Comparison of ENCODE assay signal across 20 cellular contexts in genomic region chr5:153066281-153066680, GRCh38.
A peak's percentile ranks its signal among the peaks of the same experiment; 100 is the strongest.
DNase-seq lines count a peak whose midpoint lies in the region; ATAC-seq and TF ChIP-seq lines count a peak whose summit lies in the region.
"Had no signal": no experiment of that assay in that cellular context is flagged by ENCODE, and none has a peak within 500 bp of the region (broad histone marks: within the 10 kb centered on the region; RNA-seq: fewer than 3 reads in every experiment).

No MANE protein-coding gene starts in this region.

- no peaks in the 10 kb centered on the region for H3K27me3 ChIP-seq in mammary epithelial cell (ENCODE audit: insufficient read depth, low read length)
- no peaks in the 10 kb centered on the region for H3K27me3 ChIP-seq in foreskin keratinocyte
- H3K27me3 ChIP-seq in neural progenitor cell = no peaks in the 10 kb centered on the region
- H3K27me3 ChIP-seq in ovary = no peaks in the 10 kb centered on the region
- H3K27me3 ChIP-seq: BLaER1 had no signal

- no peaks in the 10 kb centered on the region for H3K36me3 Mint-ChIP-seq in MCF 10A (ENCODE audit: insufficient read depth, unreplicated experiment)
- no peaks in the 10 kb centered on the region for H3K36me3 Mint-ChIP-seq in neural progenitor cell
- H3K36me3 Mint-ChIP-seq: CD4-positive, CD25-positive, alpha-beta regulatory T cell; CD8-positive, alpha-beta T cell had no signal

- H3K4me1 Mint-ChIP-seq in MCF 10A (ENCODE audit: insufficient read depth, unreplicated experiment) (peaks cover 23% of the 10 kb centered on the region), neural progenitor cell (no peaks in the 10 kb centered on the region)
- H3K4me1 Mint-ChIP-seq: B cell; CD4-positive, CD25-positive, alpha-beta regulatory T cell had no signal

- H3K4me3 Mint-ChIP-seq in MCF 10A (ENCODE audit: unreplicated experiment) = no peak overlapping the region
- H3K4me3 Mint-ChIP-seq in neural progenitor cell = no peak overlapping the region
- H3K4me3 Mint-ChIP-seq: B cell; CD4-positive, CD25-positive, alpha-beta regulatory T cell; CD8-positive, alpha-beta T cell; HFFc6 had no signal

- H3F3A ChIP-seq in neural progenitor cell (ENCODE audit: low read depth) = no peaks in the 10 kb centered on the region

- H3K9ac ChIP-seq in mammary epithelial cell (ENCODE audit: insufficient read depth, low read length) = no peak overlapping the region
- H3K9ac ChIP-seq in neural progenitor cell = no peak overlapping the region
- H3K9ac ChIP-seq: BLaER1 had no signal

- BruUV-seq in mammary epithelial cell (replicated peaks; lab: Mats Ljungman, UMichigan) = TSS peak; percentile 82
- BruUV-seq in MCF 10A (replicated peaks; lab: Mats Ljungman, UMichigan) = no TSS peak

- no peak overlapping the region for H3K27ac ChIP-seq in mammary epithelial cell (ENCODE audit: insufficient read depth, low read depth, low read length)
- H3K27ac ChIP-seq in foreskin keratinocyte = no peak overlapping the region
- no peak overlapping the region for H3K27ac ChIP-seq in neural progenitor cell
- H3K27ac ChIP-seq in ovary = no peak overlapping the region
- H3K27ac ChIP-seq: 22Rv1, BLaER1, C4-2B had no signal

- ATAC-seq in foreskin keratinocyte = peak; percentile 36
- ATAC-seq in HG02588 (IDR thresholded peaks at IDR 0.05; ENCODE audit: unreplicated experiment) = no peak
- ATAC-seq: CD8-positive, alpha-beta T cell; GM12878 had no signal

- H3K4me3 ChIP-seq in mammary epithelial cell (replicated peaks in 1 of 3; ENCODE audit: insufficient read depth in 1 of 3, low read depth in 2 of 3, low read length in 3 of 3) (no peak overlapping the region), neural progenitor cell (no peak overlapping the region), ovary (no peak overlapping the region)
- H3K4me3 ChIP-seq: BLaER1, GM12878, HAP-1 had no signal

- TF ChIP-seq CTCF in mammary epithelial cell (conservative IDR thresholded peaks at IDR 0.05 in 1 of 2, IDR thresholded peaks at IDR 0.05 in 1 of 2; ENCODE audit: extremely low read depth in 1 of 2, insufficient read depth in 1 of 2, low read depth in 1 of 2, low read length in 2 of 2) (no peak), MCF 10A (IDR thresholded peaks at IDR 0.05; ENCODE audit: unreplicated experiment) (no peak), foreskin keratinocyte (conservative IDR thresholded peaks at IDR 0.05) (no peak), neural progenitor cell (IDR thresholded peaks at IDR 0.05) (no peak), ovary (IDR thresholded peaks at IDR 0.05) (no peak)

- H3K27me3 Mint-ChIP-seq in MCF 10A (ENCODE audit: insufficient read depth, unreplicated experiment) (no peaks in the 10 kb centered on the region), neural progenitor cell (ENCODE audit: insufficient read depth, low read depth) (peaks cover 4% of the 10 kb centered on the region)
- H3K27me3 Mint-ChIP-seq: B cell; CD4-positive, CD25-positive, alpha-beta regulatory T cell had no signal

- H3K9me3 ChIP-seq in mammary epithelial cell (replicated peaks; ENCODE audit: insufficient read depth, low read length) (no peaks in the 10 kb centered on the region), neural progenitor cell (ENCODE audit: low read depth) (no peaks in the 10 kb centered on the region), ovary (no peaks in the 10 kb centered on the region)
- H3K9me3 ChIP-seq: BLaER1, Caco-2, HAP-1 had no signal

- H2AFZ ChIP-seq in mammary epithelial cell (ENCODE audit: low read depth, low read length) = peak overlapping the region; percentile 4
- H2AFZ ChIP-seq in neural progenitor cell (replicated peaks) = peak overlapping the region; percentile 71

- dilution Hi-C loops in mammary epithelial cell (cut with HindIII; ENCODE audit: low sequenced_read_pairs) = no loop called here

- no peak overlapping the region for H3K4me2 ChIP-seq in mammary epithelial cell (ENCODE audit: insufficient read depth, low read depth, low read length)
- H3K4me2 ChIP-seq in neural progenitor cell = no peak overlapping the region
- H3K4me2 ChIP-seq: BLaER1 had no signal

- H3K4me1 ChIP-seq in mammary epithelial cell (ENCODE audit: insufficient read depth, low read length) (peaks cover 13% of the 10 kb centered on the region), foreskin keratinocyte (no peaks in the 10 kb centered on the region), neural progenitor cell (no peaks in the 10 kb centered on the region), ovary (ENCODE audit: insufficient read depth) (no peaks in the 10 kb centered on the region)
- H3K4me1 ChIP-seq: BLaER1, Caco-2, HAP-1 had no signal

- H3K9me3 Mint-ChIP-seq in MCF 10A (ENCODE audit: unreplicated experiment) (no peaks in the 10 kb centered on the region), neural progenitor cell (no peaks in the 10 kb centered on the region)

- H3K27ac Mint-ChIP-seq in MCF 10A (ENCODE audit: low read depth, unreplicated experiment) (no peak overlapping the region), neural progenitor cell (no peak overlapping the region)
- H3K27ac Mint-ChIP-seq: B cell; CD4-positive, CD25-positive, alpha-beta regulatory T cell; CD8-positive, alpha-beta T cell; HFFc6 had no signal

- no peaks in the 10 kb centered on the region for H3K79me2 ChIP-seq in mammary epithelial cell (ENCODE audit: insufficient read depth, low read length)
- no peaks in the 10 kb centered on the region for H3K79me2 ChIP-seq in neural progenitor cell (ENCODE audit: low read depth)

- no peaks in the 10 kb centered on the region for H3K36me3 ChIP-seq in mammary epithelial cell (ENCODE audit: insufficient read depth, low read length)
- H3K36me3 ChIP-seq in neural progenitor cell = no peaks in the 10 kb centered on the region
- no peaks in the 10 kb centered on the region for H3K36me3 ChIP-seq in ovary
- H3K36me3 ChIP-seq: BLaER1, HAP-1 had no signal

- H4K20me1 ChIP-seq in mammary epithelial cell (ENCODE audit: insufficient read depth, low read length) (no peaks in the 10 kb centered on the region), neural progenitor cell (ENCODE audit: low read depth) (no peaks in the 10 kb centered on the region)
- H4K20me1 ChIP-seq: BLaER1 had no signal

- CTCF ChIA-PET in mammary epithelial cell (lab: Charles Lee; ENCODE audit: low non-redundant PET) = no interaction called here
- CTCF ChIA-PET in MCF 10A (lab: Yijun Ruan, JAX) = no interaction called here

- TF ChIP-seq EP300 in ovary (IDR thresholded peaks at IDR 0.05) = no peak

- in situ Hi-C loops in mammary epithelial cell (cut with MboI; ENCODE audit: low sequenced_read_pairs in 2 of 2) = no loop called here

- POLR2A ChIA-PET in MCF 10A (lab: Yijun Ruan, JAX) = no interaction called here

- TF ChIP-seq POLR2A in ovary (IDR thresholded peaks at IDR 0.05) = no peak

- intact Hi-C loops in mammary epithelial cell (cut with micrococcal nuclease) (no loop called here), MCF 10A (cut with micrococcal nuclease) (no loop called here), ovary (cut with DNase I) (no loop called here)

- DNase-seq in mammary epithelial cell (no peak), MCF 10A (ENCODE audit: unreplicated experiment) (no peak), foreskin keratinocyte (peak in 1 of 2 donors; percentile 55), neural progenitor cell (ENCODE audit: low spot score) (no peak), NCI-H524 treated with DMSO at 0.1 percent for 48 hours (lab: John Stamatoyannopoulos, UW) (no peak), ovary (no peak)
- DNase-seq: Caco-2; CD4-positive, CD25-positive, alpha-beta regulatory T cell; CD8-positive, alpha-beta T cell; DMS153; DND-41; GOT3; HFFc6 had no signal
